ENCODE assay signal across 8 cellular contexts in the genomic region with DNA sequence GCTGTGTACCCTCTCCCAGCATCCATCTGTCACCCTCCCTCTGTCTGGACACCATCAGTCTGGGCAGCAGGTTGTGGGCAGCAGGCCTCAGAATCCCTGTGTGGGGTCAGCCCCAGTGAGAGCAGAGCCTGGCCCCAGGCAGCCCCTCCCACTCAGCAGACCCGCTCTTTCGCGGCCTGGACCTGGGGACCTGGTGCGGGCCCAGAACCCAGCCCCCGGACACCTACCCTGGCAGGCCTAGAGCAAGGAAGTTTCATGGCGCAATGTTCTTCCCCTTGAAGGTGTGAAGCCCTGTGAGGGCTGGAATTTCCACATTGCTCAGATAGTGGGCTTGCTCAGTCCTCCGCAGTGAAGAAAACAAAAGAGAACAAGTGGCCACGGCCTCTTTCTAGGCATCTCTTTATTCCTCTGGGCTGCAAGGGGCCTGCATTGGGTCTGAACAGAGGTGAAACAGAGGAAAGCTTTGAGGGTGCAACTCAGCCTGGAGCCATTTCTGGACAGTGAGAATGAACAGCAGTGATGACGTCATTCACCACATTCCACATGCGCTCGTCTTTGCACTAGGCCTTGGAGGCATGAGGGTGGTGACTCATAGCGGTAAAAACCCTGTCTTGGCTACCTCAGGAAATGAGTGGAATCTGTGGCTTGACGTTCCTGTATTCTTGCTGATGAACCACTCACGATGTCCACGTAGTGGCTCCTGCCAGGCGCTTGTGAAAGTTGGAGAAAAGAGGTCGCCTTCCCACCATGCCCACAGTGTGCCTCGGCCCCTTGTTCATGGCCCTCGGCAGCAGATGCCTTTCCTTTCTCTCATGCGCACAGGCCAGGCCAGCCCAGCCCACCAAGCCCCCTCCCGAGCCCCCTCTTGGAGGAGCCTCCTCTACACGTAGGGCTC.
DNase-seq lines count a peak whose midpoint lies in the region; ATAC-seq and TF ChIP-seq lines count a peak whose summit lies in the region.

No MANE protein-coding gene starts in this region.

- TF ChIP-seq CTCF in chondrocyte (IDR thresholded peaks at IDR 0.05) (no peak), mesothelial cell of epicardium (IDR thresholded peaks at IDR 0.05; ENCODE audit: unreplicated experiment) (no peak)

- intact Hi-C loops in posterior vena cava (cut with DNase I) = loop anchor here in 1 of 2 donors (10.0 kb wide), 2 partner anchors 158 to 292 kb away; no protein-coding TSS in a partner anchor

- H3K27ac Mint-ChIP-seq in chondrocyte (ENCODE audit: unreplicated experiment) = peak overlapping the region; percentile 91
- peak overlapping the region; percentile 91 for H3K27ac Mint-ChIP-seq in mesothelial cell of epicardium
- no peak overlapping the region for H3K27ac Mint-ChIP-seq in stimulated activated naive B cell treated with anti-CD40 and anti-IgM and Interleukin-4, amounts not matched to agents 10 μg/mL and 1 μg/mL and 100 μg/mL, for 72 hours

- ATAC-seq in stimulated activated naive B cell treated with anti-CD40 and anti-IgM and Interleukin-4, amounts not matched to agents 10 μg/mL and 1 μg/mL and 100 μg/mL, for 72 hours (replicated peaks) = peak in 1 of 2 donors; percentile 22
- no peak for ATAC-seq in GM19395 (IDR thresholded peaks at IDR 0.05; ENCODE audit: unreplicated experiment)

- H3K27me3 Mint-ChIP-seq in chondrocyte (ENCODE audit: low read depth) (peaks cover 4% of the 10 kb centered on the region), mesothelial cell of epicardium (ENCODE audit: low read depth) (peaks cover 2% of the 10 kb centered on the region)
- H3K27me3 Mint-ChIP-seq in stimulated activated naive B cell treated with anti-CD40 and anti-IgM and Interleukin-4, amounts not matched to agents 10 μg/mL and 1 μg/mL and 100 μg/mL, for 72 hours = no peaks in the 10 kb centered on the region

- H3K4me3 Mint-ChIP-seq in chondrocyte (ENCODE audit: unreplicated experiment) (peak overlapping the region; percentile 28), mesothelial cell of epicardium (peak overlapping the region; percentile 24)
- H3K4me3 Mint-ChIP-seq in stimulated activated naive B cell treated with anti-CD40 and anti-IgM and Interleukin-4, amounts not matched to agents 10 μg/mL and 1 μg/mL and 100 μg/mL, for 72 hours = no peak overlapping the region

- no peaks in the 10 kb centered on the region for H3K9me3 Mint-ChIP-seq in chondrocyte (ENCODE audit: low read depth)
- peaks cover 6% of the 10 kb centered on the region for H3K9me3 Mint-ChIP-seq in mesothelial cell of epicardium
- no peaks in the 10 kb centered on the region for H3K9me3 Mint-ChIP-seq in stimulated activated naive B cell treated with anti-CD40 and anti-IgM and Interleukin-4, amounts not matched to agents 10 μg/mL and 1 μg/mL and 100 μg/mL, for 72 hours

- DNase-seq in AML-193 (lab: John Stamatoyannopoulos, UW) = peak; percentile 88 to 92
- DNase-seq in Jurkat, Clone E6-1 (ENCODE audit: low read depth, low spot score) = peak; percentile 56
- DNase-seq in activated CD4-positive, CD25-positive, alpha-beta regulatory T cell treated with anti-CD3 and anti-CD28 coated beads, Interleukin-2, amount 50 U/mL, for 72 hours = peak; percentile 56
- no peak for DNase-seq in chondrocyte (ENCODE audit: low spot score)
- peak; percentile 31 to 63 for DNase-seq in mesothelial cell of epicardium (ENCODE audit: low spot score in 2 of 2, unreplicated experiment in 2 of 2)
- peak; percentile 14 for DNase-seq in stimulated activated naive B cell treated with anti-CD40 and anti-IgM and Interleukin-4, amounts not matched to agents 10 μg/mL and 1 μg/mL and 100 μg/mL, for 72 hours
- DNase-seq in posterior vena cava (ENCODE audit: low spot score) = no peak

- H3K36me3 Mint-ChIP-seq in chondrocyte (ENCODE audit: low read depth) (no peaks in the 10 kb centered on the region), mesothelial cell of epicardium (peaks cover 7% of the 10 kb centered on the region)
- no peaks in the 10 kb centered on the region for H3K36me3 Mint-ChIP-seq in stimulated activated naive B cell treated with anti-CD40 and anti-IgM and Interleukin-4, amounts not matched to agents 10 μg/mL and 1 μg/mL and 100 μg/mL, for 72 hours

- H3K4me1 Mint-ChIP-seq in chondrocyte (ENCODE audit: low read depth) = peaks cover 45% of the 10 kb centered on the region
- H3K4me1 Mint-ChIP-seq in mesothelial cell of epicardium = peaks cover 21% of the 10 kb centered on the region
- peaks cover 31 to 46% of the 10 kb centered on the region in 2 donors for H3K4me1 Mint-ChIP-seq in stimulated activated naive B cell treated with anti-CD40 and anti-IgM and Interleukin-4, amounts not matched to agents 10 μg/mL and 1 μg/mL and 100 μg/mL, for 72 hours

- no peak overlapping the region for H3K4me3 ChIP-seq in Jurkat, Clone E6-1 (ENCODE audit: low read length)

Comparison
In these comparisons a context has a peak if more than half of its experiments do, and no peak if none do; other contexts are left out.
1. DNase-seq: peak in AML-193 (2 of 2), Jurkat, Clone E6-1 (single experiment), activated CD4-positive, CD25-positive, alpha-beta regulatory T cell treated with anti-CD3 and anti-CD28 coated beads, Interleukin-2, amount 50 U/mL, for 72 hours (single experiment), mesothelial cell of epicardium (2 of 2) and stimulated activated naive B cell treated with anti-CD40 and anti-IgM and Interleukin-4, amounts not matched to agents 10 μg/mL and 1 μg/mL and 100 μg/mL, for 72 hours (single experiment); none in chondrocyte (single experiment) and posterior vena cava (single experiment).
2. H3K4me3 Mint-ChIP-seq: peak in chondrocyte (single experiment) and mesothelial cell of epicardium (single experiment); none in stimulated activated naive B cell treated with anti-CD40 and anti-IgM and Interleukin-4, amounts not matched to agents 10 μg/mL and 1 μg/mL and 100 μg/mL, for 72 hours (0 of 2).